In the genomic region with DNA sequence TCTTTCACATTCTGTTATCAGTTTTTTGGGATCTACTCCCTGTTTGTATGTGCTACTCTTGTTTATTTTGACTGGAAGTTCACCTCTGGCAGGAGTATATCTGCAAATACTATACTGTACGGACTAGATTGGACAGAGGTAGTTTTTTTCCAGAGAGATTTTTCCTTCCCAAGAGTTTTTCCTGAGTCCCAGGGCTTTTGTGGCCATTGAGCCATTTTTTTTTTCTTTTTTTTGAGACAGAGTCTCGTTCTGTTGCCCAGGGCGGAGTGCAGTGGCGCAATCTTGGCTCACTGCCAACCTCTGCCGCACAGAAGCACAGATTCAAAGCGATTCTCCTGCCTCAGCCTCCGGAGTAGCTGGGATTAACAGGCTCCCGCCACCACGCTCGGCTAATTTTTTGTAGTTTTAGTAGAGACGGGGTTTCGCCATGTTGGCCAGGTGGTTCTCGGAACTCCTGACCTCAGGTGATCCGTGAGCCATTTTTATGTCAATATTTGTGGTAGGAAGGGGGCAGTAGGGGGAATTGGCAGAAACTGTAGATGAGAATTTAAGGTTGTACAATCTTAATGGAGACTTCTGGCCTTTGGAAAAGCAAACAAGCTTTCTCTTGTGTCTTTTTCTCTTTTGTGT, we compare ENCODE assay signal across 1 cellular context.
TF ChIP-seq lines count a peak whose summit lies in the region.

No MANE protein-coding gene starts in this region.

TF ChIP-seq in HepG2, 621 proteins besides CTCF, POLR2A, EP300 and RAD21 (continued from another document and continues in another):
- no peak for TF ChIP-seq ZNF597 (CRISPR knock-in tag; IDR thresholded peaks at IDR 0.05)
- TF ChIP-seq PTBP1 (IDR thresholded peaks at IDR 0.05; ENCODE audit: low read depth, low read length, poor library complexity, severe bottlenecking): no peak
- no peak for TF ChIP-seq NFE2 (CRISPR knock-in tag; IDR thresholded peaks at IDR 0.05)
- TF ChIP-seq ZNF30 (CRISPR knock-in tag; IDR thresholded peaks at IDR 0.05): no peak
- TF ChIP-seq, protein P1, sequence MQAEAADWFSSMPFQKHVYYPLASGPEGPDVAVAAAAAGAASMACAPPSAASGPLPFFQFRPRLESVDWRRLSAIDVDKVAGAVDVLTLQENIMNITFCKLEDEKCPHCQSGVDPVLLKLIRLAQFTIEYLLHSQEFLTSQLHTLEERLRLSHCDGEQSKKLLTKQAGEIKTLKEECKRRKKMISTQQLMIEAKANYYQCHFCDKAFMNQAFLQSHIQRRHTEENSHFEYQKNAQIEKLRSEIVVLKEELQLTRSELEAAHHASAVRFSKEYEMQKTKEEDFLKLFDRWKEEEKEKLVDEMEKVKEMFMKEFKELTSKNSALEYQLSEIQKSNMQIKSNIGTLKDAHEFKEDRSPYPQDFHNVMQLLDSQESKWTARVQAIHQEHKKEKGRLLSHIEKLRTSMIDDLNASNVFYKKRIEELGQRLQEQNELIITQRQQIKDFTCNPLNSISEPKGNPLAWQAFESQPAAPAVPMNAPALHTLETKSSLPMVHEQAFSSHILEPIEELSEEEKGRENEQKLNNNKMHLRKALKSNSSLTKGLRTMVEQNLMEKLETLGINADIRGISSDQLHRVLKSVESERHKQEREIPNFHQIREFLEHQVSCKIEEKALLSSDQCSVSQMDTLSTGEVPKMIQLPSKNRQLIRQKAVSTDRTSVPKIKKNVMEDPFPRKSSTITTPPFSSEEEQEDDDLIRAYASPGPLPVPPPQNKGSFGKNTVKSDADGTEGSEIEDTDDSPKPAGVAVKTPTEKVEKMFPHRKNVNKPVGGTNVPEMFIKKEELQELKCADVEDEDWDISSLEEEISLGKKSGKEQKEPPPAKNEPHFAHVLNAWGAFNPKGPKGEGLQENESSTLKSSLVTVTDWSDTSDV (CRISPR knock-in tag; IDR thresholded peaks at IDR 0.05): no peak
- peak; percentile 99 for TF ChIP-seq LCORL (IDR thresholded peaks at IDR 0.05)
- peak; percentile 92 for TF ChIP-seq LCORL (CRISPR knock-in tag; IDR thresholded peaks at IDR 0.05)
- TF ChIP-seq, protein P2, sequence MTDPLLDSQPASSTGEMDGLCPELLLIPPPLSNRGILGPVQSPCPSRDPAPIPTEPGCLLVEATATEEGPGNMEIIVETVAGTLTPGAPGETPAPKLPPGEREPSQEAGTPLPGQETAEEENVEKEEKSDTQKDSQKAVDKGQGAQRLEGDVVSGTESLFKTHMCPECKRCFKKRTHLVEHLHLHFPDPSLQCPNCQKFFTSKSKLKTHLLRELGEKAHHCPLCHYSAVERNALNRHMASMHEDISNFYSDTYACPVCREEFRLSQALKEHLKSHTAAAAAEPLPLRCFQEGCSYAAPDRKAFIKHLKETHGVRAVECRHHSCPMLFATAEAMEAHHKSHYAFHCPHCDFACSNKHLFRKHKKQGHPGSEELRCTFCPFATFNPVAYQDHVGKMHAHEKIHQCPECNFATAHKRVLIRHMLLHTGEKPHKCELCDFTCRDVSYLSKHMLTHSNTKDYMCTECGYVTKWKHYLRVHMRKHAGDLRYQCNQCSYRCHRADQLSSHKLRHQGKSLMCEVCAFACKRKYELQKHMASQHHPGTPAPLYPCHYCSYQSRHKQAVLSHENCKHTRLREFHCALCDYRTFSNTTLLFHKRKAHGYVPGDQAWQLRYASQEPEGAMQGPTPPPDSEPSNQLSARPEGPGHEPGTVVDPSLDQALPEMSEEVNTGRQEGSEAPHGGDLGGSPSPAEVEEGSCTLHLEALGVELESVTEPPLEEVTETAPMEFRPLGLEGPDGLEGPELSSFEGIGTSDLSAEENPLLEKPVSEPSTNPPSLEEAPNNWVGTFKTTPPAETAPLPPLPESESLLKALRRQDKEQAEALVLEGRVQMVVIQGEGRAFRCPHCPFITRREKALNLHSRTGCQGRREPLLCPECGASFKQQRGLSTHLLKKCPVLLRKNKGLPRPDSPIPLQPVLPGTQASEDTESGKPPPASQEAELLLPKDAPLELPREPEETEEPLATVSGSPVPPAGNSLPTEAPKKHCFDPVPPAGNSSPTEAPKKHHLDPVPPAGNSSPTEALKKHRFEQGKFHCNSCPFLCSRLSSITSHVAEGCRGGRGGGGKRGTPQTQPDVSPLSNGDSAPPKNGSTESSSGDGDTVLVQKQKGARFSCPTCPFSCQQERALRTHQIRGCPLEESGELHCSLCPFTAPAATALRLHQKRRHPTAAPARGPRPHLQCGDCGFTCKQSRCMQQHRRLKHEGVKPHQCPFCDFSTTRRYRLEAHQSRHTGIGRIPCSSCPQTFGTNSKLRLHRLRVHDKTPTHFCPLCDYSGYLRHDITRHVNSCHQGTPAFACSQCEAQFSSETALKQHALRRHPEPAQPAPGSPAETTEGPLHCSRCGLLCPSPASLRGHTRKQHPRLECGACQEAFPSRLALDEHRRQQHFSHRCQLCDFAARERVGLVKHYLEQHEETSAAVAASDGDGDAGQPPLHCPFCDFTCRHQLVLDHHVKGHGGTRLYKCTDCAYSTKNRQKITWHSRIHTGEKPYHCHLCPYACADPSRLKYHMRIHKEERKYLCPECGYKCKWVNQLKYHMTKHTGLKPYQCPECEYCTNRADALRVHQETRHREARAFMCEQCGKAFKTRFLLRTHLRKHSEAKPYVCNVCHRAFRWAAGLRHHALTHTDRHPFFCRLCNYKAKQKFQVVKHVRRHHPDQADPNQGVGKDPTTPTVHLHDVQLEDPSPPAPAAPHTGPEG (CRISPR knock-in tag; IDR thresholded peaks at IDR 0.05): peak; percentile 46; the same call in 1 of the 2 replicates
- 0 out of 2 replicates have a peak, but pooled peaks have one; percentile 70 for TF ChIP-seq ZNF430 (CRISPR knock-in tag; IDR thresholded peaks at IDR 0.05)
- TF ChIP-seq, protein P3, sequence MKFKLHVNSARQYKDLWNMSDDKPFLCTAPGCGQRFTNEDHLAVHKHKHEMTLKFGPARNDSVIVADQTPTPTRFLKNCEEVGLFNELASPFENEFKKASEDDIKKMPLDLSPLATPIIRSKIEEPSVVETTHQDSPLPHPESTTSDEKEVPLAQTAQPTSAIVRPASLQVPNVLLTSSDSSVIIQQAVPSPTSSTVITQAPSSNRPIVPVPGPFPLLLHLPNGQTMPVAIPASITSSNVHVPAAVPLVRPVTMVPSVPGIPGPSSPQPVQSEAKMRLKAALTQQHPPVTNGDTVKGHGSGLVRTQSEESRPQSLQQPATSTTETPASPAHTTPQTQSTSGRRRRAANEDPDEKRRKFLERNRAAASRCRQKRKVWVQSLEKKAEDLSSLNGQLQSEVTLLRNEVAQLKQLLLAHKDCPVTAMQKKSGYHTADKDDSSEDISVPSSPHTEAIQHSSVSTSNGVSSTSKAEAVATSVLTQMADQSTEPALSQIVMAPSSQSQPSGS (CRISPR knock-in tag; IDR thresholded peaks at IDR 0.05): no peak
- peak; percentile 72 for TF ChIP-seq BCL6 (CRISPR knock-in tag; IDR thresholded peaks at IDR 0.05)
- no peak for TF ChIP-seq ZNF225 (CRISPR knock-in tag; IDR thresholded peaks at IDR 0.05)
- TF ChIP-seq GPBP1L1 (CRISPR knock-in tag; IDR thresholded peaks at IDR 0.05): no peak
- TF ChIP-seq, protein P4, sequence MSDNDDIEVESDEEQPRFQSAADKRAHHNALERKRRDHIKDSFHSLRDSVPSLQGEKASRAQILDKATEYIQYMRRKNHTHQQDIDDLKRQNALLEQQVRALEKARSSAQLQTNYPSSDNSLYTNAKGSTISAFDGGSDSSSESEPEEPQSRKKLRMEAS (IDR thresholded peaks at IDR 0.05): peak; percentile 44
- TF ChIP-seq DDIT3 (CRISPR knock-in tag; IDR thresholded peaks at IDR 0.05): no peak
- TF ChIP-seq ZNF878 (CRISPR knock-in tag; IDR thresholded peaks at IDR 0.05): peak; percentile 56; the same call in 1 of the 2 replicates
- no peak for TF ChIP-seq ZNF530 (CRISPR knock-in tag; IDR thresholded peaks at IDR 0.05; ENCODE audit: low read depth)
- no peak for TF ChIP-seq ZNF143 (CRISPR knock-in tag; IDR thresholded peaks at IDR 0.05)
- no peak for TF ChIP-seq NR0B2 (CRISPR knock-in tag; IDR thresholded peaks at IDR 0.05)
- TF ChIP-seq, protein P5, sequence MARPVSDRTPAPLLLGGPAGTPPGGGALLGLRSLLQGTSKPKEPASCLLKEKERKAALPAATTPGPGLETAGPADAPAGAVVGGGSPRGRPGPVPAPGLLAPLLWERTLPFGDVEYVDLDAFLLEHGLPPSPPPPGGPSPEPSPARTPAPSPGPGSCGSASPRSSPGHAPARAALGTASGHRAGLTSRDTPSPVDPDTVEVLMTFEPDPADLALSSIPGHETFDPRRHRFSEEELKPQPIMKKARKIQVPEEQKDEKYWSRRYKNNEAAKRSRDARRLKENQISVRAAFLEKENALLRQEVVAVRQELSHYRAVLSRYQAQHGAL (CRISPR knock-in tag; IDR thresholded peaks at IDR 0.05; ENCODE audit: not compliant biosample characterization): no peak
- 0 out of 2 replicates have a peak, but pooled peaks have one; percentile 22 for TF ChIP-seq ZNF354B (CRISPR knock-in tag; IDR thresholded peaks at IDR 0.05)
- 0 out of 2 replicates have a peak, but pooled peaks have one; percentile 31 for TF ChIP-seq ZNF777 (CRISPR knock-in tag; IDR thresholded peaks at IDR 0.05)
- peak; percentile 76 for TF ChIP-seq ZNF331 (CRISPR knock-in tag; IDR thresholded peaks at IDR 0.05)
- no peak for TF ChIP-seq ZNF713 (CRISPR knock-in tag; IDR thresholded peaks at IDR 0.05)
- TF ChIP-seq TERF1 (CRISPR knock-in tag; IDR thresholded peaks at IDR 0.05): no peak
- TF ChIP-seq ZNF317 (CRISPR knock-in tag; IDR thresholded peaks at IDR 0.05): no peak; the same call in 1 of the 2 replicates
- TF ChIP-seq FIP1L1 (IDR thresholded peaks at IDR 0.05; ENCODE audit: borderline replicate concordance, insufficient read depth, low read depth, low read length): no peak
- TF ChIP-seq ZSCAN31 (CRISPR knock-in tag; IDR thresholded peaks at IDR 0.05; ENCODE audit: low read depth): no peak
- TF ChIP-seq ZBTB21 (CRISPR knock-in tag; IDR thresholded peaks at IDR 0.05): no peak
- no peak for TF ChIP-seq ZNF251 (CRISPR knock-in tag; IDR thresholded peaks at IDR 0.05)
